In the genomic region with DNA sequence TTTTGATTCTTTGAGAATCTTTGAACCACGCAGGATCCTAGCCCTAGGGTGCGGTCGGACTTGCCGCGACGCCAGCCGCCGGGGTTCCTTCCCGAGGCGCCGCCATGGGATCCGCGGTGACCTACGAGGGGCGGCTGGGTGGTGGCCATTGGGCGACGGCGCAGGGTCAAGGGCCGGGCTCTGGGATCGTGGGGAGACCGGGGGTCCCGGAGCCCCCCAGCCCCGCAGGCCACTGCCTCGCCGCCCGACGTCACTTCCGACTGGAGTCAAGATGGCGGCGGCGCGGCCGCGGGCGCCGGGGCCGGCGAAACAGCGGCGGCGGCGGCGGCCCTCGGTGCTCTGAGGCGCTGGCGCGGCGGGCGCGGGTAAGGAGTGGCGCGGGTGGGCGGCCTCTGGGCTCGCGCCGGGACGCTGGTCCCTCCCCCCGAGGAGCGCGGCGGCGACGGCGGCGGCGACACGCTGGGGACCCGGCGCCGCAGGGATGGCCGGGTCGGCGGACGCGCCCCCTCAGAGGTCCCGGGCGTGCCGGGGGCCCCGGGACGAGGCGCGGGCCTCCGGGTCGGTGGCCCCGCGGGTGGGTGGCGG, we compare ENCODE assay signal across 8 cellular contexts. TPM values are rescaled to one million over a fixed set of nuclear protein-coding genes. Genes with fewer than 3 reads are reported as not detected.
DNase-seq lines count a peak whose midpoint lies in the region; ATAC-seq and FAIRE-seq lines count a peak whose summit lies in the region.

A gene with protein sequence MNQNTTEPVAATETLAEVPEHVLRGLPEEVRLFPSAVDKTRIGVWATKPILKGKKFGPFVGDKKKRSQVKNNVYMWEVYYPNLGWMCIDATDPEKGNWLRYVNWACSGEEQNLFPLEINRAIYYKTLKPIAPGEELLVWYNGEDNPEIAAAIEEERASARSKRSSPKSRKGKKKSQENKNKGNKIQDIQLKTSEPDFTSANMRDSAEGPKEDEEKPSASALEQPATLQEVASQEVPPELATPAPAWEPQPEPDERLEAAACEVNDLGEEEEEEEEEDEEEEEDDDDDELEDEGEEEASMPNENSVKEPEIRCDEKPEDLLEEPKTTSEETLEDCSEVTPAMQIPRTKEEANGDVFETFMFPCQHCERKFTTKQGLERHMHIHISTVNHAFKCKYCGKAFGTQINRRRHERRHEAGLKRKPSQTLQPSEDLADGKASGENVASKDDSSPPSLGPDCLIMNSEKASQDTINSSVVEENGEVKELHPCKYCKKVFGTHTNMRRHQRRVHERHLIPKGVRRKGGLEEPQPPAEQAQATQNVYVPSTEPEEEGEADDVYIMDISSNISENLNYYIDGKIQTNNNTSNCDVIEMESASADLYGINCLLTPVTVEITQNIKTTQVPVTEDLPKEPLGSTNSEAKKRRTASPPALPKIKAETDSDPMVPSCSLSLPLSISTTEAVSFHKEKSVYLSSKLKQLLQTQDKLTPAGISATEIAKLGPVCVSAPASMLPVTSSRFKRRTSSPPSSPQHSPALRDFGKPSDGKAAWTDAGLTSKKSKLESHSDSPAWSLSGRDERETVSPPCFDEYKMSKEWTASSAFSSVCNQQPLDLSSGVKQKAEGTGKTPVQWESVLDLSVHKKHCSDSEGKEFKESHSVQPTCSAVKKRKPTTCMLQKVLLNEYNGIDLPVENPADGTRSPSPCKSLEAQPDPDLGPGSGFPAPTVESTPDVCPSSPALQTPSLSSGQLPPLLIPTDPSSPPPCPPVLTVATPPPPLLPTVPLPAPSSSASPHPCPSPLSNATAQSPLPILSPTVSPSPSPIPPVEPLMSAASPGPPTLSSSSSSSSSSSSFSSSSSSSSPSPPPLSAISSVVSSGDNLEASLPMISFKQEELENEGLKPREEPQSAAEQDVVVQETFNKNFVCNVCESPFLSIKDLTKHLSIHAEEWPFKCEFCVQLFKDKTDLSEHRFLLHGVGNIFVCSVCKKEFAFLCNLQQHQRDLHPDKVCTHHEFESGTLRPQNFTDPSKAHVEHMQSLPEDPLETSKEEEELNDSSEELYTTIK (N-terminal part only) (plus strand): TSS at position 253 of the 585 bp plus-strand sequence. CDS start 15,418 bp downstream, outside the sequence.

- no peak within 1 kb of the TSS for H2BK15ac ChIP-seq in mesendoderm (replicated peaks; ENCODE audit: low read depth)

- peak within 1 kb of the TSS; percentile 97 for H4K8ac ChIP-seq in mesendoderm (ENCODE audit: low read depth, low read length)

- no peak within 1 kb of the TSS for H2AK5ac ChIP-seq in mesendoderm (ENCODE audit: low read length)

- peaks cover 2% of the 10 kb centered on the region for H3K27me3 Mint-ChIP-seq in activated CD4-positive, alpha-beta memory T cell treated with anti-CD3 and anti-CD28 coated beads, Interleukin-2, amount 10 ng/mL, durations not matched to agents 7 days and 5 days

- POLR2A ChIA-PET in activated CD4-positive, alpha-beta memory T cell treated with anti-CD3 and anti-CD28 coated beads, Interleukin-2, amount 10 ng/mL, durations not matched to agents 7 days and 5 days (lab: Charles Lee), result interaction anchor here (1.0 to 3.2 kb wide), 4 partner anchors 31 to 49 kb away, joined by 5 to 59 read pairs (median 16); no protein-coding TSS in a partner anchor

- peak within 1 kb of the TSS; percentile 98 for H3K18ac ChIP-seq in mesendoderm (ENCODE audit: low read length)

- H2BK120ac ChIP-seq in mesendoderm (ENCODE audit: low read depth, low read length), result peak within 1 kb of the TSS; percentile 92

- H3K56ac ChIP-seq in mesendoderm (ENCODE audit: low read length), result peak within 1 kb of the TSS; percentile 80

- no peaks in the 10 kb centered on the region for H3K36me3 ChIP-seq in ES-I3 (ENCODE audit: insufficient read depth, low read length)
- H3K36me3 ChIP-seq in effector memory CD4-positive, alpha-beta T cell (ENCODE audit: control insufficient read depth, insufficient read depth, low read length), result no peaks in the 10 kb centered on the region
- no peaks in the 10 kb centered on the region for H3K36me3 ChIP-seq in mesendoderm (ENCODE audit: control insufficient read depth, insufficient read depth, low read length)

- peak within 1 kb of the TSS; percentile 94 for H3K4me3 Mint-ChIP-seq in activated CD4-positive, alpha-beta memory T cell treated with anti-CD3 and anti-CD28 coated beads, Interleukin-2, amount 10 ng/mL, durations not matched to agents 7 days and 5 days

- peaks cover 3% of the 10 kb centered on the region; the same call in 1 of the 2 replicates for H3K9me3 ChIP-seq in ES-I3 (ENCODE audit: control insufficient read depth, insufficient read depth, low read length)
- no peaks in the 10 kb centered on the region for H3K9me3 ChIP-seq in effector memory CD4-positive, alpha-beta T cell (ENCODE audit: control insufficient read depth, low read length)

- H3K79me2 ChIP-seq in mesendoderm (ENCODE audit: control insufficient read depth, insufficient read depth, low read length), result peaks cover 2% of the 10 kb centered on the region

- H3K23ac ChIP-seq in mesendoderm (ENCODE audit: low read length), result no peak within 1 kb of the TSS

- FAIRE-seq in RCC 7860 (lab: Jason Lieb, UNC), result no peak

- H2BK5ac ChIP-seq in mesendoderm (ENCODE audit: low read length), result no peak within 1 kb of the TSS

- peak within 1 kb of the TSS; percentile 82 for H3K4me3 ChIP-seq in effector memory CD4-positive, alpha-beta T cell (ENCODE audit: insufficient read depth, low read depth, low read length, poor library complexity, severe bottlenecking)
- H3K4me3 ChIP-seq in mesendoderm (ENCODE audit: low read length), result peak within 1 kb of the TSS; percentile 47

- H3K4me1 ChIP-seq in ES-I3 (ENCODE audit: insufficient read depth, low read length) (no peaks in the 10 kb centered on the region; the same call in 1 of the 2 replicates), mesendoderm (ENCODE audit: control insufficient read depth, low read depth, low read length) (peaks cover 3% of the 10 kb centered on the region)
- peaks cover 26% of the 10 kb centered on the region for H3K4me1 ChIP-seq in effector memory CD4-positive, alpha-beta T cell (ENCODE audit: control insufficient read depth, insufficient read depth, low read length, poor library complexity, severe bottlenecking)

- peak within 1 kb of the TSS; percentile 79 for H3K4me2 ChIP-seq in mesendoderm (ENCODE audit: low read length)

- DNase-seq in NCI-H1105 treated with DMSO at 0.1 percent for 48 hours (lab: John Stamatoyannopoulos, UW) (peak; percentile 56), mesendoderm (peak; percentile 45), RCC 7860 (ENCODE audit: low spot score) (no peak)
- peak; percentile 64 for DNase-seq in activated CD4-positive, alpha-beta memory T cell treated with anti-CD3 and anti-CD28 coated beads, Interleukin-2, amount 10 ng/mL, durations not matched to agents 7 days and 5 days
- peak; percentile 48 to 54 (median 50) for DNase-seq in effector memory CD4-positive, alpha-beta T cell
- peak; percentile 12 for DNase-seq in stimulated activated CD8-positive, alpha-beta memory T cell treated with anti-CD3 and anti-CD28 coated beads, Interleukin-15, amount 100 ng/mL, for 1 hour (ENCODE audit: low read depth)

- peaks cover 8% of the 10 kb centered on the region for H3K36me3 Mint-ChIP-seq in activated CD4-positive, alpha-beta memory T cell treated with anti-CD3 and anti-CD28 coated beads, Interleukin-2, amount 10 ng/mL, durations not matched to agents 7 days and 5 days (ENCODE audit: low read depth)

- H3K27ac Mint-ChIP-seq in activated CD4-positive, alpha-beta memory T cell treated with anti-CD3 and anti-CD28 coated beads, Interleukin-2, amount 10 ng/mL, durations not matched to agents 7 days and 5 days, result peak within 1 kb of the TSS; percentile 95

- no peaks in the 10 kb centered on the region for H3K27me3 ChIP-seq in effector memory CD4-positive, alpha-beta T cell (replicated peaks; ENCODE audit: control insufficient read depth, insufficient read depth, low read length, poor library complexity, severe bottlenecking)
- H3K27me3 ChIP-seq in mesendoderm (ENCODE audit: insufficient read depth, low read length, poor library complexity), result no peaks in the 10 kb centered on the region

- no peak within 1 kb of the TSS for H4K5ac ChIP-seq in mesendoderm (ENCODE audit: low read length)

- H3K79me1 ChIP-seq in mesendoderm (ENCODE audit: low read length), result peaks cover 8% of the 10 kb centered on the region

- peak; percentile 29 for ATAC-seq in GM21786 (IDR thresholded peaks at IDR 0.05; ENCODE audit: unreplicated experiment)

- CTCF ChIA-PET in activated CD4-positive, alpha-beta memory T cell treated with anti-CD3 and anti-CD28 coated beads, Interleukin-2, amount 10 ng/mL, durations not matched to agents 7 days and 5 days (lab: Charles Lee), result interaction anchor here (2.4 kb wide), 1 partner anchor 26 kb away, joined by 9 read pairs; no protein-coding TSS in a partner anchor

- H3K9ac ChIP-seq in ES-I3 (ENCODE audit: low read depth, low read length) (peak within 1 kb of the TSS; percentile 95), mesendoderm (ENCODE audit: low read length) (peak within 1 kb of the TSS; percentile 67)

- no CpG with 5 or more reads among the region's 87 CpGs for WGBS in mesendoderm (ENCODE audit: extremely low coverage, insufficient coverage, low lambda C conversion rate)

- H3K4me1 Mint-ChIP-seq in activated CD4-positive, alpha-beta memory T cell treated with anti-CD3 and anti-CD28 coated beads, Interleukin-2, amount 10 ng/mL, durations not matched to agents 7 days and 5 days, result peaks cover 44% of the 10 kb centered on the region

- peak within 1 kb of the TSS; percentile 41 for H3K4ac ChIP-seq in mesendoderm (ENCODE audit: low read depth, low read length)

- peaks cover 2% of the 10 kb centered on the region for H3K9me3 Mint-ChIP-seq in activated CD4-positive, alpha-beta memory T cell treated with anti-CD3 and anti-CD28 coated beads, Interleukin-2, amount 10 ng/mL, durations not matched to agents 7 days and 5 days

- peak within 1 kb of the TSS; percentile 94 for H3K27ac ChIP-seq in effector memory CD4-positive, alpha-beta T cell (ENCODE audit: insufficient read depth, low read length, poor library complexity, severe bottlenecking)
- H3K27ac ChIP-seq in mesendoderm (ENCODE audit: low read depth, low read length), result no peak within 1 kb of the TSS

RNA-seq across cellular contexts. Expression of the gene that starts here (rescaled TPM):
- total RNA-seq in activated CD4-positive, alpha-beta memory T cell treated with anti-CD3 and anti-CD28 coated beads, Interleukin-2, amount 10 ng/mL, durations not matched to agents 7 days and 5 days, result 10 to 100 TPM; 56.3 to 58.4 TPM
- 18.0 TPM for polyA plus RNA-seq in mesendoderm (2013, experiment 1 of 2)
- polyA plus RNA-seq in mesendoderm (2013, experiment 2 of 2), result 18.3 TPM
